In genomic region chr14:21735200-21735599, GRCh38 we compare ENCODE assay signal across 14 cellular contexts.
"Had no signal": no experiment of that assay in that cellular context is flagged by ENCODE, and none has a peak within 500 bp of the region (broad histone marks: within the 10 kb centered on the region; RNA-seq: fewer than 3 reads in every experiment).

No MANE protein-coding gene starts in this region.

- DNase-seq: activated CD4-positive, alpha-beta T cell treated with anti-CD3 and anti-CD28 coated beads, Interleukin-2, amount 50 U/mL, for 48 hours; aorta; glutamatergic neuron; left cardiac atrium; naive B cell; upper lobe of left lung had no signal

- H3K36me3 ChIP-seq: breast epithelium, esophagus muscularis mucosa, right atrium auricular region, upper lobe of left lung had no signal

- ATAC-seq: left cardiac atrium; stimulated activated memory B cell treated with anti-CD40 and anti-IgM and Interleukin-4, amounts not matched to agents 10 μg/mL and 1 μg/mL and 100 μg/mL, for 72 hours had no signal

- H3K36me3 Mint-ChIP-seq: immature natural killer cell; naive B cell; stimulated activated memory B cell treated with anti-CD40 and anti-IgM and Interleukin-4, amounts not matched to agents 10 μg/mL and 1 μg/mL and 100 μg/mL, for 72 hours; WTC11 had no signal

- H3K27me3 ChIP-seq: right atrium auricular region, upper lobe of left lung had no signal

- H3K27ac ChIP-seq: breast epithelium, esophagus muscularis mucosa, right atrium auricular region, upper lobe of left lung had no signal

- H3K4me3 ChIP-seq: breast epithelium, esophagus muscularis mucosa, lung, right atrium auricular region, smooth muscle cell, upper lobe of left lung had no signal

- H3K9me3 ChIP-seq: breast epithelium, esophagus muscularis mucosa, right atrium auricular region, upper lobe of left lung had no signal

- H3K4me1 ChIP-seq: breast epithelium, esophagus muscularis mucosa, right atrium auricular region, upper lobe of left lung had no signal

- H3K4me3 Mint-ChIP-seq: naive B cell; stimulated activated memory B cell treated with anti-CD40 and anti-IgM and Interleukin-4, amounts not matched to agents 10 μg/mL and 1 μg/mL and 100 μg/mL, for 72 hours; WTC11 had no signal

- H3K27ac Mint-ChIP-seq: immature natural killer cell; naive B cell; stimulated activated memory B cell treated with anti-CD40 and anti-IgM and Interleukin-4, amounts not matched to agents 10 μg/mL and 1 μg/mL and 100 μg/mL, for 72 hours; WTC11 had no signal

- H3K9me3 Mint-ChIP-seq: immature natural killer cell; stimulated activated memory B cell treated with anti-CD40 and anti-IgM and Interleukin-4, amounts not matched to agents 10 μg/mL and 1 μg/mL and 100 μg/mL, for 72 hours had no signal

- H3K4me2 ChIP-seq: smooth muscle cell had no signal
